8 cellular contexts compared by ENCODE assay signal in the genomic region with DNA sequence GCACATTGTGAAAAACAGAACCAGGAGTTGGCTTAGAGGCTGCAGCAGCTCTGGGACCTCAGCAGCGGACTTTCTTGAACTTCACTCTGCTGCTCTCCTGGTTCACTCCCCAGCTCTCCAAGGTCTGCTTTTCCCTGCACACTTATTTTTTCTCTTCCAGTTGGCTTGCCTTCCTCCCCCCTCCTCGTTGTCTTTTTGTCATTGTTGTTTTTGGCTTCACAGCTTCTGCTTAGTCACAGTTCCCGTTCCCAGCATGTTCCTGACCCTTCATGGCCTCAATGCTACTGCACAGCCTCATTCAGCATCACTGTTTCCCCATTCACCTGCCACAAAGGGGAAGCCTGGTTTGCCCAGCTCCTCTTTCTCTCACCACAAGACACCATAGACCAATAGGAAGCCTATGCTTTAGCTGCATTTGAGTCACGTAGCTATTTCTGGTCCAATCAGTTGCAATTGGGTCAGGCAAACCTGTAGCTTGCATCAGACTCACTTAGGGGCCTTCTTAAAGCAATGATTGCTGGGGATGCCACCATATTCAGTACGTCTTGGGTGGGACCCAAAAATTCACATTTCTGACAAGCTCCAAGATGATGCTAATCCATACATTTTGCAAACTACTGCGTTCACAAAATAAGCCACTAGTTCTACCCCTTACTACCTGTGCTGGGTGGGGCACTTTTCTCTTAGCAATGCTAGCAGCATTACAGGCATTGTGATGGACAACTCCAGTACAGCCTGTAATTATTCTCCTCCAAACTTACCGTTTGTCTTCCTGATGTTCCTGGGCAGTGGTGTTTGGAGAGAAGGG. TPM values are rescaled to one million over a fixed set of nuclear protein-coding genes. Genes with fewer than 3 reads are reported as not detected.
DNase-seq lines count a peak whose midpoint lies in the region; ATAC-seq and TF ChIP-seq lines count a peak whose summit lies in the region.

No MANE protein-coding gene starts in this region.

- peak overlapping the region; percentile 8 for H3K4me3 Mint-ChIP-seq in activated T-helper 1 cell treated with anti-CD3 and anti-CD28 coated beads, Interleukin-12 subunit alpha, Interleukin-12 subunit beta, Interleukin-2, Interleukin-4 antibody, amounts not matched to agents 30 ng/mL and 10 ng/mL and 1 ng/mL, durations not matched to agents 14 hours and 24 hours and 36 hours

- H3K9me3 Mint-ChIP-seq in activated T-helper 1 cell treated with anti-CD3 and anti-CD28 coated beads, Interleukin-12 subunit alpha, Interleukin-12 subunit beta, Interleukin-2, Interleukin-4 antibody, amounts not matched to agents 30 ng/mL and 10 ng/mL and 1 ng/mL, durations not matched to agents 14 hours and 24 hours and 36 hours: no peaks in the 10 kb centered on the region

- no peaks in the 10 kb centered on the region for H3K36me3 ChIP-seq in kidney epithelial cell (ENCODE audit: control insufficient read depth, insufficient read depth, low read length)

- TF ChIP-seq CTCF in kidney epithelial cell (IDR thresholded peaks at IDR 0.05; ENCODE audit: insufficient read depth, low read length, poor library complexity, severe bottlenecking) (no peak), GM13977 (IDR thresholded peaks at IDR 0.05; ENCODE audit: extremely low read depth, insufficient read depth, missing control alignments) (no peak), GM20000 (IDR thresholded peaks at IDR 0.05; ENCODE audit: extremely low read depth, missing control alignments) (no peak)

- DNase-seq in AG08396 (ENCODE audit: low spot score) (peak; percentile 36), kidney epithelial cell (ENCODE audit: low read depth) (peak; percentile 67), GM13977 (ENCODE audit: low spot score) (no peak), GM20000 (ENCODE audit: low spot score) (no peak)
- DNase-seq in activated T-helper 1 cell treated with anti-CD3 and anti-CD28 coated beads, Interleukin-12 subunit alpha, Interleukin-12 subunit beta, Interleukin-2, Interleukin-4 antibody, amounts not matched to agents 30 ng/mL and 10 ng/mL and 1 ng/mL, durations not matched to agents 14 hours and 24 hours and 36 hours (ENCODE audit: low spot score): peak; percentile 9
- no peak for DNase-seq in effector CD8-positive, alpha-beta T cell (lab: John Stamatoyannopoulos, UW)

- H3K27me3 Mint-ChIP-seq in activated T-helper 1 cell treated with anti-CD3 and anti-CD28 coated beads, Interleukin-12 subunit alpha, Interleukin-12 subunit beta, Interleukin-2, Interleukin-4 antibody, amounts not matched to agents 30 ng/mL and 10 ng/mL and 1 ng/mL, durations not matched to agents 14 hours and 24 hours and 36 hours (ENCODE audit: insufficient read depth): peaks cover 22% of the 10 kb centered on the region

- peaks cover 17% of the 10 kb centered on the region for H3K4me1 Mint-ChIP-seq in activated T-helper 1 cell treated with anti-CD3 and anti-CD28 coated beads, Interleukin-12 subunit alpha, Interleukin-12 subunit beta, Interleukin-2, Interleukin-4 antibody, amounts not matched to agents 30 ng/mL and 10 ng/mL and 1 ng/mL, durations not matched to agents 14 hours and 24 hours and 36 hours (ENCODE audit: low read depth)

- peak; percentile 54 for ATAC-seq in GM19455 (IDR thresholded peaks at IDR 0.05; ENCODE audit: unreplicated experiment)
- ATAC-seq in HG03571 (IDR thresholded peaks at IDR 0.05; ENCODE audit: unreplicated experiment): peak; percentile 60

- no peaks in the 10 kb centered on the region for H3K36me3 Mint-ChIP-seq in activated T-helper 1 cell treated with anti-CD3 and anti-CD28 coated beads, Interleukin-12 subunit alpha, Interleukin-12 subunit beta, Interleukin-2, Interleukin-4 antibody, amounts not matched to agents 30 ng/mL and 10 ng/mL and 1 ng/mL, durations not matched to agents 14 hours and 24 hours and 36 hours (ENCODE audit: low read depth)

- intact Hi-C loops in activated T-helper 1 cell treated with anti-CD3 and anti-CD28 coated beads, Interleukin-12 subunit alpha, Interleukin-12 subunit beta, Interleukin-2, Interleukin-4 antibody, amounts not matched to agents 30 ng/mL and 10 ng/mL and 1 ng/mL, durations not matched to agents 14 hours and 24 hours and 36 hours (cut with micrococcal nuclease): loop anchor here (2.0 kb wide), 1 partner anchor 18 kb away; a partner anchor contains a TSS

- H3K4me3 ChIP-seq in kidney epithelial cell (ENCODE audit: low read depth, low read length): no peak overlapping the region

- H3K27ac Mint-ChIP-seq in activated T-helper 1 cell treated with anti-CD3 and anti-CD28 coated beads, Interleukin-12 subunit alpha, Interleukin-12 subunit beta, Interleukin-2, Interleukin-4 antibody, amounts not matched to agents 30 ng/mL and 10 ng/mL and 1 ng/mL, durations not matched to agents 14 hours and 24 hours and 36 hours: peak overlapping the region; percentile 62

- in situ Hi-C loops in GM13977 (cut with MboI; ENCODE audit: low pct_unique_long_range_greater_than_20kb, low sequenced_read_pairs, unreplicated experiment): no loop called here

- H3K27me3 ChIP-seq in kidney epithelial cell (ENCODE audit: control insufficient read depth, insufficient read depth, low read length): peaks cover 6% of the 10 kb centered on the region

RNA-seq across cellular contexts. Expression of a gene that starts 7.8 kb away (rescaled TPM):
- total RNA-seq in activated T-helper 1 cell treated with anti-CD3 and anti-CD28 coated beads, Interleukin-12 subunit alpha, Interleukin-12 subunit beta, Interleukin-2, Interleukin-4 antibody, amounts not matched to agents 30 ng/mL and 10 ng/mL and 1 ng/mL, durations not matched to agents 14 hours and 24 hours and 36 hours: 6.1 and 7.0 TPM in 2 replicates
- total RNA-seq in kidney epithelial cell: 47.5 and 48.0 TPM in 2 replicates

RNA-seq across cellular contexts. Expression of a gene that starts 18.3 kb away (rescaled TPM):
- 108 and 113 TPM in 2 replicates for total RNA-seq in activated T-helper 1 cell treated with anti-CD3 and anti-CD28 coated beads, Interleukin-12 subunit alpha, Interleukin-12 subunit beta, Interleukin-2, Interleukin-4 antibody, amounts not matched to agents 30 ng/mL and 10 ng/mL and 1 ng/mL, durations not matched to agents 14 hours and 24 hours and 36 hours
- 8.9 and 11.2 TPM in 2 replicates for total RNA-seq in kidney epithelial cell

Comparison
In these comparisons a context has a peak if more than half of its experiments do, and no peak if none do; other contexts are left out.
1. DNase-seq: peak in AG08396 (single experiment), activated T-helper 1 cell treated with anti-CD3 and anti-CD28 coated beads, Interleukin-12 subunit alpha, Interleukin-12 subunit beta, Interleukin-2, Interleukin-4 antibody, amounts not matched to agents 30 ng/mL and 10 ng/mL and 1 ng/mL, durations not matched to agents 14 hours and 24 hours and 36 hours (single experiment) and kidney epithelial cell (single experiment); none in effector CD8-positive, alpha-beta T cell (single experiment), GM13977 (single experiment) and GM20000 (single experiment).